ENCODE assay signal across 17 cellular contexts in the genomic region with DNA sequence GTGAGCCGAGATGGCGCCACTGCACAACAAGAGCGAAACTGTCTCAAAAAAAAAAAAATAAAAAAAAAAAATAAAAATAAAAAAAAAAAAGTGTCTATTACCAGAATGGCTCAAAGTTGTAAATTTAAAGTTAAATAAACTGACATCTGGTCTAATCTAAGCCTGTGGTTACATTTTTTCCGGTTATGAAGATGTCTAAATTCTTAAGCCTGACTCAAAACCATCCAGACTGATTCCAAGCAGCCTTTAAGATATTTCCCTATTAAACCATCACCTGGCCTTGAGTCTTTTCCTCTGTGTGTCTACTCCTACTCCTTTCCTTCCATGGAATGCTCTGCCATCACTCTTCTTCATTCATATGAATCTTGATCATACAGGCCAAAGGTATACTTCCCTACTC.
DNase-seq lines count a peak whose midpoint lies in the region; ATAC-seq, FAIRE-seq and TF ChIP-seq lines count a peak whose summit lies in the region.
"Had no signal": no experiment of that assay in that cellular context is flagged by ENCODE, and none has a peak within 500 bp of the region (broad histone marks: within the 10 kb centered on the region; RNA-seq: fewer than 3 reads in every experiment).

No MANE protein-coding gene starts in this region.

- WGBS in trophoblast cell (ENCODE audit: extremely low coverage, insufficient coverage, insufficient read length): no CpG with 5 or more reads among the region's 4 CpGs

- H2AFZ ChIP-seq in trophoblast cell (ENCODE audit: insufficient read depth, low read length, poor library complexity): no peak overlapping the region
- H2AFZ ChIP-seq: GM23248, PC-9 had no signal

- H4K8ac ChIP-seq in trophoblast cell (ENCODE audit: low read depth, low read length): no peak overlapping the region

- H3K9me3 ChIP-seq in trophoblast cell (ENCODE audit: insufficient read depth, low read depth, low read length): no peaks in the 10 kb centered on the region
- H3K9me3 ChIP-seq: BE2C had no signal

- no peak for TF ChIP-seq POLR2A in GM12891 (IDR thresholded peaks at IDR 0.05; ENCODE audit: low read depth, low read length)

- no peak overlapping the region for H4K12ac ChIP-seq in trophoblast cell (ENCODE audit: low read depth, low read length)

- H3K27me3 ChIP-seq in trophoblast cell (ENCODE audit: insufficient read depth, low read length): no peaks in the 10 kb centered on the region
- H3K27me3 ChIP-seq: BE2C had no signal

- no peak overlapping the region for H2BK5ac ChIP-seq in trophoblast cell (ENCODE audit: low read depth, low read length, poor library complexity)

- no peak for ATAC-seq in GM19023 (IDR thresholded peaks at IDR 0.05; ENCODE audit: unreplicated experiment)
- ATAC-seq: CD8-positive, alpha-beta T cell; K562 had no signal

- no peak overlapping the region for H4K91ac ChIP-seq in trophoblast cell (ENCODE audit: low read depth, low read length)

- CTCF ChIA-PET in activated naive CD4-positive, alpha-beta T cell treated with anti-CD3 and anti-CD28 coated beads for 36 hours (lab: Charles Lee): no interaction called here

- no peak overlapping the region for H3K14ac ChIP-seq in trophoblast cell (ENCODE audit: low read length)

- no peaks in the 10 kb centered on the region for H3K36me3 ChIP-seq in trophoblast cell (ENCODE audit: control insufficient read depth in 1 of 2, insufficient read depth in 2 of 2, low read length in 2 of 2)
- H3K36me3 ChIP-seq: BE2C had no signal

- no peak for FAIRE-seq in GM12891 (lab: Jason Lieb, UNC)
- FAIRE-seq: K562 had no signal

- H3K27ac ChIP-seq in trophoblast cell (ENCODE audit: low read depth, low read length): no peak overlapping the region
- H3K27ac ChIP-seq: GM23248, PC-9 had no signal

- peaks cover 11% of the 10 kb centered on the region for H3K36me3 Mint-ChIP-seq in activated naive CD4-positive, alpha-beta T cell treated with anti-CD3 and anti-CD28 coated beads for 36 hours (ENCODE audit: low read depth)

- H2AK5ac ChIP-seq in trophoblast cell (ENCODE audit: low read length): no peak overlapping the region

- intact Hi-C loops in activated naive CD4-positive, alpha-beta T cell treated with anti-CD3 and anti-CD28 coated beads for 36 hours (cut with micrococcal nuclease): no loop called here

- no peak overlapping the region for H3K4me2 ChIP-seq in trophoblast cell (ENCODE audit: low read length)
- H3K4me2 ChIP-seq: PC-9 had no signal

- H3K79me1 ChIP-seq in trophoblast cell (ENCODE audit: low read length): no peaks in the 10 kb centered on the region

- no peak overlapping the region for H3K4me3 Mint-ChIP-seq in activated naive CD4-positive, alpha-beta T cell treated with anti-CD3 and anti-CD28 coated beads for 36 hours
- H3K4me3 Mint-ChIP-seq: CD8-positive, alpha-beta T cell had no signal

- H2BK12ac ChIP-seq in trophoblast cell (ENCODE audit: low read length): no peak overlapping the region

- H3K27me3 Mint-ChIP-seq in activated naive CD4-positive, alpha-beta T cell treated with anti-CD3 and anti-CD28 coated beads for 36 hours (ENCODE audit: low read depth): no peaks in the 10 kb centered on the region

- no peak for TF ChIP-seq CTCF in fibroblast of mammary gland (conservative IDR thresholded peaks at IDR 0.05; ENCODE audit: control insufficient read depth, insufficient read depth, low read depth, low read length)

- no peaks in the 10 kb centered on the region for H3K79me2 ChIP-seq in trophoblast cell (ENCODE audit: control insufficient read depth, insufficient read depth, low read length, poor library complexity)

- peaks cover 13% of the 10 kb centered on the region for H3K4me1 Mint-ChIP-seq in activated naive CD4-positive, alpha-beta T cell treated with anti-CD3 and anti-CD28 coated beads for 36 hours (ENCODE audit: low read depth)

- no peak overlapping the region for H3K27ac Mint-ChIP-seq in activated naive CD4-positive, alpha-beta T cell treated with anti-CD3 and anti-CD28 coated beads for 36 hours
- H3K27ac Mint-ChIP-seq: CD8-positive, alpha-beta T cell had no signal

- no peak overlapping the region for H3K4ac ChIP-seq in trophoblast cell (ENCODE audit: low read depth, low read length)

- no peak overlapping the region for H3K9ac ChIP-seq in trophoblast cell (ENCODE audit: low read length)
- H3K9ac ChIP-seq: GM23248 had no signal

- no peak overlapping the region for H3K4me3 ChIP-seq in fibroblast of mammary gland (ENCODE audit: control insufficient read depth, low read depth, low read length)
- no peak overlapping the region for H3K4me3 ChIP-seq in trophoblast cell (ENCODE audit: low read depth, low read length)
- H3K4me3 ChIP-seq: GM23248, K562, PC-9 had no signal

- no peak overlapping the region for H3K18ac ChIP-seq in trophoblast cell (ENCODE audit: low read length)

- H2BK120ac ChIP-seq in trophoblast cell (ENCODE audit: insufficient read depth, low read length, poor library complexity): no peak overlapping the region

- no peak overlapping the region for H3K23ac ChIP-seq in trophoblast cell (ENCODE audit: low read length)

- H3K4me1 ChIP-seq in trophoblast cell (ENCODE audit: control insufficient read depth in 1 of 2, insufficient read depth in 2 of 2, low read length in 2 of 2): peaks cover 0 to 1% of the 10 kb centered on the region in 2 experiments
- H3K4me1 ChIP-seq: BE2C had no signal

- H3K9me3 Mint-ChIP-seq in activated naive CD4-positive, alpha-beta T cell treated with anti-CD3 and anti-CD28 coated beads for 36 hours: no peaks in the 10 kb centered on the region
- H3K9me3 Mint-ChIP-seq: CD8-positive, alpha-beta T cell had no signal

- peak; percentile 15 for DNase-seq in AG20443 (ENCODE audit: low spot score)
- peak; percentile 69 for DNase-seq in LHCN-M2 (ENCODE audit: low read depth)
- DNase-seq in fibroblast of mammary gland (ENCODE audit: low read depth): peak; percentile 18
- DNase-seq in trophoblast cell: peak; percentile 42 to 81
- no peak for DNase-seq in GM12891 (ENCODE audit: insufficient read length, low spot score)
- DNase-seq in C1 segment of cervical spinal cord (lab: John Stamatoyannopoulos, UW): no peak
- no peak for DNase-seq in activated naive CD4-positive, alpha-beta T cell treated with anti-CD3 and anti-CD28 coated beads for 36 hours
- DNase-seq: BE2C; CD8-positive, alpha-beta T cell; GM23248; NCI-H1105; NCI-H1694 treated with DMSO at 0.1 percent for 48 hours; NCI-H446; PC-9; SHP77 treated with DMSO at 0.1 percent for 48 hours had no signal

TF ChIP-seq in GM12891, 5 proteins besides CTCF, POLR2A, EP300 and RAD21:
- TF ChIP-seq PAX5 (IDR thresholded peaks at IDR 0.05; ENCODE audit: insufficient read depth, low read length, severe bottlenecking) (no peak), POLR2AphosphoS5 (IDR thresholded peaks at IDR 0.05; ENCODE audit: low read depth, low read length) (no peak), SPI1 (IDR thresholded peaks at IDR 0.05; ENCODE audit: low read depth, low read length) (no peak), POU2F2 (IDR thresholded peaks at IDR 0.05; ENCODE audit: low read depth, low read length) (no peak), TAF1 (IDR thresholded peaks at IDR 0.05; ENCODE audit: low read depth, low read length) (no peak)
TF ChIP-seq in GM12891: peak in this region for 0.

Comparison
In these comparisons a context has a peak if more than half of its experiments do, and no peak if none do; other contexts are left out.
1. DNase-seq: peak in AG20443 (single experiment), LHCN-M2 (single experiment), fibroblast of mammary gland (single experiment) and trophoblast cell (2 of 2); none in GM12891 (single experiment), C1 segment of cervical spinal cord (0 of 14) and activated naive CD4-positive, alpha-beta T cell treated with anti-CD3 and anti-CD28 coated beads for 36 hours (single experiment).